1 cellular context compared by ENCODE assay signal in the genomic region with DNA sequence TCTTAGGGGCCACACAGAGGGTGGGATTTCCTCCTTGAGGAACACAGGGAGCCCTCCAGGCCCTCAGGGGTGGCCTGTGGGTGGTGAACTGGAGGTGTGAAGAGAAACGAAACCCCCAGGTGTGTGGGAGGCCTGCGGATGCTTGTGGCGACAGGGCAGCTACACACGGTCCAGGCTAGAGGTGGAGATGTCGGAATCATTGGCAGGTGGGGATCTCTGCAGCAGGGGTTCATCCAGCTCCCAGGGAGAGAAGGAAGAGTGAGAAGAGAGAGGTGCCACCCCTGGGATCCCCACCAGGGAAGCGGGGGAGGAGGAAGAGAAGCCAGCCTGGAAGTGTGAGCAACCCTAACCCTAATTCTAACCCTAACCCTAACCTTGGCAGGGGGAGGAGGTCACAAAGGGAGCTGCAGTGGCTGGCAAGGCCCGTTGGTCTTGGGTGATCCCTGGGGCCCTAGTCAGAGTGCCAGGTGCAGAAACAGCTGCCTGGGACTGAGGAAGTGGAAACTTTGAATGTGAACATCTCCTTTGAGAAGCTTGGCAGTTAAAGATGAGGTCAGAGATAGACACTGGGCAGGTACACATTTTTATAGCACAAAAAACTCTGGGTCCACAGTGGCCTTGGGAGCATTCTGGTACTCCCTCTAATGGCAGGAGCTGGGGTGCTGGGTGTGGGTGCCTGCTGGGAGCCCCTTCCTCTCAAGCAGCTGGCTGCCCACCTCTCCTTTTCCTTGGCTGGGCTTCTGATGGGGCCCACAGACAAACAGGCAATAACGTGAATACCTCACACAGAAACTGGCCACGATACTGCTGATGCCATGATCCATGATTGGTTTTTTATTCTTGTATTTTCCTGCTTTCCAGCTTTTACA.
TF ChIP-seq lines count a peak whose summit lies in the region.

No MANE protein-coding gene starts in this region.

TF ChIP-seq in HepG2, 621 proteins besides CTCF, POLR2A, EP300 and RAD21:
- TF ChIP-seq, protein P1, sequence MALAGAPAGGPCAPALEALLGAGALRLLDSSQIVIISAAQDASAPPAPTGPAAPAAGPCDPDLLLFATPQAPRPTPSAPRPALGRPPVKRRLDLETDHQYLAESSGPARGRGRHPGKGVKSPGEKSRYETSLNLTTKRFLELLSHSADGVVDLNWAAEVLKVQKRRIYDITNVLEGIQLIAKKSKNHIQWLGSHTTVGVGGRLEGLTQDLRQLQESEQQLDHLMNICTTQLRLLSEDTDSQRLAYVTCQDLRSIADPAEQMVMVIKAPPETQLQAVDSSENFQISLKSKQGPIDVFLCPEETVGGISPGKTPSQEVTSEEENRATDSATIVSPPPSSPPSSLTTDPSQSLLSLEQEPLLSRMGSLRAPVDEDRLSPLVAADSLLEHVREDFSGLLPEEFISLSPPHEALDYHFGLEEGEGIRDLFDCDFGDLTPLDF (CRISPR knock-in tag; IDR thresholded peaks at IDR 0.05): no peak
- TF ChIP-seq SP1 (IDR thresholded peaks at IDR 0.05) (no peak), SP1 (CRISPR knock-in tag; IDR thresholded peaks at IDR 0.05) (no peak), DMAP1 (CRISPR knock-in tag; IDR thresholded peaks at IDR 0.05) (no peak), ZNF354B (CRISPR knock-in tag; IDR thresholded peaks at IDR 0.05) (no peak), ZNF556 (CRISPR knock-in tag; IDR thresholded peaks at IDR 0.05; ENCODE audit: borderline replicate concordance) (no peak), ZNF20 (CRISPR knock-in tag; IDR thresholded peaks at IDR 0.05) (no peak), FOSL1 (CRISPR knock-in tag; IDR thresholded peaks at IDR 0.05; ENCODE audit: borderline replicate concordance) (no peak), CCDC6 (CRISPR knock-in tag; IDR thresholded peaks at IDR 0.05) (no peak)
- TF ChIP-seq, protein P2, sequence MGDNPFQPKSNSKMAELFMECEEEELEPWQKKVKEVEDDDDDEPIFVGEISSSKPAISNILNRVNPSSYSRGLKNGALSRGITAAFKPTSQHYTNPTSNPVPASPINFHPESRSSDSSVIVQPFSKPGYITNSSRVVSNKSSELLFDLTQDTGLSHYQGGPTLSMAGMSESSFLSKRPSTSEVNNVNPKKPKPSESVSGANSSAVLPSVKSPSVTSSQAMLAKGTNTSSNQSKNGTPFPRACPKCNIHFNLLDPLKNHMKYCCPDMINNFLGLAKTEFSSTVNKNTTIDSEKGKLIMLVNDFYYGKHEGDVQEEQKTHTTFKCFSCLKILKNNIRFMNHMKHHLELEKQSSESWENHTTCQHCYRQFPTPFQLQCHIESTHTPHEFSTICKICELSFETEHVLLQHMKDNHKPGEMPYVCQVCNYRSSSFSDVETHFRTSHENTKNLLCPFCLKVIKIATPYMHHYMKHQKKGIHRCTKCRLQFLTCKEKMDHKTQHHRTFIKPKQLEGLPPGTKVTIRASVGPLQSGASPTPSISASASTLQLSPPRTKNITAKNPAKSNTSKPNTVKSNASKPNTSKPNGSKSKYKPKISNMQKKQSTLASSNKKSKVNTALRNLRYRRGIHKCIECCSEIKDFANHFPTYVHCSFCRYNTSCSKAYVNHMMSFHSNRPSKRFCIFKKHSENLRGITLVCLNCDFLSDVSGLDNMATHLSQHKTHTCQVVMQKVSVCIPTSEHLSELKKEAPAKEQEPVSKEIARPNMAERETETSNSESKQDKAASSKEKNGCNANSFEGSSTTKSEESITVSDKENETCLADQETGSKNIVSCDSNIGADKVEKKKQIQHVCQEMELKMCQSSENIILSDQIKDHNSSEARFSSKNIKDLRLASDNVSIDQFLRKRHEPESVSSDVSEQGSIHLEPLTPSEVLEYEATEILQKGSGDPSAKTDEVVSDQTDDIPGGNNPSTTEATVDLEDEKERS (CRISPR knock-in tag; IDR thresholded peaks at IDR 0.05): no peak
- TF ChIP-seq, protein P3, sequence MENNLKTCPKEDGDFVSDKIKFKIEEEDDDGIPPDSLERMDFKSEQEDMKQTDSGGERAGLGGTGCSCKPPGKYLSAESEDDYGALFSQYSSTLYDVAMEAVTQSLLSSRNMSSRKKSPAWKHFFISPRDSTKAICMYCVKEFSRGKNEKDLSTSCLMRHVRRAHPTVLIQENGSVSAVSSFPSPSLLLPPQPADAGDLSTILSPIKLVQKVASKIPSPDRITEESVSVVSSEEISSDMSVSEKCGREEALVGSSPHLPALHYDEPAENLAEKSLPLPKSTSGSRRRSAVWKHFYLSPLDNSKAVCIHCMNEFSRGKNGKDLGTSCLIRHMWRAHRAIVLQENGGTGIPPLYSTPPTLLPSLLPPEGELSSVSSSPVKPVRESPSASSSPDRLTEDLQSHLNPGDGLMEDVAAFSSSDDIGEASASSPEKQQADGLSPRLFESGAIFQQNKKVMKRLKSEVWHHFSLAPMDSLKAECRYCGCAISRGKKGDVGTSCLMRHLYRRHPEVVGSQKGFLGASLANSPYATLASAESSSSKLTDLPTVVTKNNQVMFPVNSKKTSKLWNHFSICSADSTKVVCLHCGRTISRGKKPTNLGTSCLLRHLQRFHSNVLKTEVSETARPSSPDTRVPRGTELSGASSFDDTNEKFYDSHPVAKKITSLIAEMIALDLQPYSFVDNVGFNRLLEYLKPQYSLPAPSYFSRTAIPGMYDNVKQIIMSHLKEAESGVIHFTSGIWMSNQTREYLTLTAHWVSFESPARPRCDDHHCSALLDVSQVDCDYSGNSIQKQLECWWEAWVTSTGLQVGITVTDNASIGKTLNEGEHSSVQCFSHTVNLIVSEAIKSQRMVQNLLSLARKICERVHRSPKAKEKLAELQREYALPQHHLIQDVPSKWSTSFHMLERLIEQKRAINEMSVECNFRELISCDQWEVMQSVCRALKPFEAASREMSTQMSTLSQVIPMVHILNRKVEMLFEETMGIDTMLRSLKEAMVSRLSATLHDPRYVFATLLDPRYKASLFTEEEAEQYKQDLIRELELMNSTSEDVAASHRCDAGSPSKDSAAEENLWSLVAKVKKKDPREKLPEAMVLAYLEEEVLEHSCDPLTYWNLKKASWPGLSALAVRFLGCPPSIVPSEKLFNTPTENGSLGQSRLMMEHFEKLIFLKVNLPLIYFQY (CRISPR knock-in tag; IDR thresholded peaks at IDR 0.05; ENCODE audit: borderline replicate concordance): no peak
